ENCODE assay signal across 19 cellular contexts in genomic region chr6:75933387-75933975, GRCh38.
DNase-seq lines count a peak whose midpoint lies in the region; ATAC-seq, FAIRE-seq and TF ChIP-seq lines count a peak whose summit lies in the region.
"Had no signal": no experiment of that assay in that cellular context is flagged by ENCODE, and none has a peak within 500 bp of the region (broad histone marks: within the 10 kb centered on the region; RNA-seq: fewer than 3 reads in every experiment).

No MANE protein-coding gene starts in this region.

- DNase-seq in SK-N-SH, result no peak
- peak; percentile 78 for DNase-seq in NCI-H146 (lab: John Stamatoyannopoulos, UW)
- DNase-seq in K562 (ENCODE audit: extremely low read depth in 1 of 4, low spot score in 3 of 4), result no peak
- DNase-seq in NK-92 treated with Interleukin-12 subunit alpha and Interleukin-12 subunit beta, amount 100 ng/mL, for 24 hours (lab: John Stamatoyannopoulos, UW), result no peak
- DNase-seq in NCI-H82 (lab: John Stamatoyannopoulos, UW), result no peak
- no peak for DNase-seq in NCI-H187 treated with DMSO at 0.1 percent for 48 hours (lab: John Stamatoyannopoulos, UW)
- DNase-seq: ACHN; CD4-positive, alpha-beta T cell; DND-41; GF-D8; NCI-H1930; NCI-H524; Peyer's patch; SIG-M5 had no signal

- TF ChIP-seq POLR2A in K562 (conservative IDR thresholded peaks at IDR 0.05), result no peak

- H3K9me3 ChIP-seq in SK-N-SH (no peaks in the 10 kb centered on the region), K562 (replicated peaks; ENCODE audit: control insufficient read depth, insufficient read depth, low read depth, low read length) (no peaks in the 10 kb centered on the region)
- H3K9me3 ChIP-seq: Peyer's patch had no signal

- H3K9me3 Mint-ChIP-seq in nephron, result no peaks in the 10 kb centered on the region
- H3K9me3 Mint-ChIP-seq: CD4-positive, alpha-beta T cell had no signal

- no peak overlapping the region for H2AFZ ChIP-seq in SK-N-SH (ENCODE audit: low read depth)
- no peak overlapping the region for H2AFZ ChIP-seq in K562 (ENCODE audit: low read depth, low read length)

- in situ Hi-C loops in K562 (cut with MboI), result loop anchor here (25.0 kb wide), 1 partner anchor 1529 kb away; the partner anchor contains the start of gene HTR1B

- no peak for FAIRE-seq in K562 (lab: Jason Lieb, UNC)
- FAIRE-seq: GM19239 had no signal

- 73% methylated on average over 5 of the region's 7 CpGs for WGBS in SK-N-SH (ENCODE audit: low lambda C conversion rate)
- 20% methylated on average over 7 of the region's 7 CpGs for WGBS in K562 (ENCODE audit: insufficient coverage, low coverage, missing lambda C conversion rate)

- peaks cover 22% of the 10 kb centered on the region for H3K4me1 Mint-ChIP-seq in nephron

- no peak overlapping the region for H3K27ac Mint-ChIP-seq in nephron
- H3K27ac Mint-ChIP-seq: B cell; CD4-positive, alpha-beta T cell had no signal

- H3K9me1 ChIP-seq in K562 (ENCODE audit: control insufficient read depth, insufficient read depth, low read length), result no peaks in the 10 kb centered on the region

- H3K36me3 ChIP-seq in SK-N-SH (replicated peaks in 1 of 2; ENCODE audit: control insufficient read depth in 1 of 2, insufficient read depth in 2 of 2, low read length in 1 of 2) (no peaks in the 10 kb centered on the region), K562 (ENCODE audit: control insufficient read depth, insufficient read depth, low read length) (no peaks in the 10 kb centered on the region)
- H3K36me3 ChIP-seq: Peyer's patch had no signal

- no peaks in the 10 kb centered on the region for H3K9me2 ChIP-seq in SK-N-SH

- TF ChIP-seq EP300 in SK-N-SH (IDR thresholded peaks at IDR 0.05; ENCODE audit: borderline replicate concordance in 1 of 2, low read depth in 1 of 2, low read length in 1 of 2), result no peak
- TF ChIP-seq EP300 in K562 (IDR thresholded peaks at IDR 0.05; ENCODE audit: low read length), result no peak

- H3K36me3 Mint-ChIP-seq in nephron (ENCODE audit: low read depth), result no peaks in the 10 kb centered on the region

- no peak for TF ChIP-seq RAD21 in SK-N-SH (IDR thresholded peaks at IDR 0.05; ENCODE audit: low read length)
- no peak for TF ChIP-seq RAD21 in K562 (CRISPR knock-in tag; conservative IDR thresholded peaks at IDR 0.05 in 1 of 2, IDR thresholded peaks at IDR 0.05 in 1 of 2)

- no peak for ATAC-seq in SK-N-SH treated with all-trans-retinoic acid at 6 μM for 48 hours
- ATAC-seq in K562, result no peak
- ATAC-seq: HCT116 had no signal

- H3F3A ChIP-seq in SK-N-SH (replicated peaks; ENCODE audit: insufficient read depth), result no peaks in the 10 kb centered on the region

- BruUV-seq in K562 (replicated peaks; lab: Mats Ljungman, UMichigan), result no TSS peak

- POLR2A ChIA-PET in SK-N-SH (lab: Yijun Ruan, JAX) (no interaction called here), K562 (lab: Yijun Ruan, JAX) (no interaction called here)

- H3K4me3 ChIP-seq in SK-N-SH (ENCODE audit: low read depth in 2 of 2, low read length in 1 of 2) (no peak overlapping the region), K562 (no peak overlapping the region)
- H3K4me3 ChIP-seq: Peyer's patch had no signal

- intact Hi-C loops in K562 (cut with micrococcal nuclease), result loop anchor here (10.0 kb wide), 2 partner anchors 79 to 931 kb away; no protein-coding TSS in a partner anchor

- H3K4me1 ChIP-seq in SK-N-SH (ENCODE audit: control insufficient read depth in 1 of 2, insufficient read depth in 2 of 2, low read depth in 1 of 2, low read length in 1 of 2) (peaks cover 0 to 9% of the 10 kb centered on the region in 2 experiments; a peak in 1 of 4 replicates), K562 (replicated peaks in 1 of 2; ENCODE audit: control insufficient read depth in 2 of 2, insufficient read depth in 2 of 2, low read length in 2 of 2) (peaks cover 0 to 6% of the 10 kb centered on the region in 2 experiments; a peak in 2 of 5 replicates)

- no peaks in the 10 kb centered on the region for H4K20me1 ChIP-seq in SK-N-SH (ENCODE audit: insufficient read depth)
- H4K20me1 ChIP-seq in K562 (replicated peaks; ENCODE audit: control insufficient read depth, insufficient read depth, low read length), result no peaks in the 10 kb centered on the region

- H3K4me3 Mint-ChIP-seq in nephron, result peak overlapping the region in 2 of 3 experiments; percentile 13 to 28
- H3K4me3 Mint-ChIP-seq: B cell; CD4-positive, alpha-beta T cell had no signal

- H3K4me2 ChIP-seq in SK-N-SH, result no peak overlapping the region
- H3K4me2 ChIP-seq in K562 (ENCODE audit: insufficient read depth, low read length), result no peak overlapping the region

- CTCF ChIA-PET in SK-N-SH (lab: Yijun Ruan, JAX) (interaction anchor here (0.7 to 4.3 kb wide), 17 partner anchors 8 to 1524 kb away, joined by 3 to 29 read pairs (median 4); no protein-coding TSS in a partner anchor), K562 (lab: Yijun Ruan, JAX; ENCODE audit: low intra/inter-chr PET ratio) (no interaction called here)

- TF ChIP-seq CTCF in SK-N-SH (IDR thresholded peaks at IDR 0.05) (no peak), K562 (IDR thresholded peaks at IDR 0.05 in 2 of 3, conservative IDR thresholded peaks at IDR 0.05 in 1 of 3; ENCODE audit: insufficient read depth in 2 of 3, low read depth in 1 of 3, low read length in 3 of 3) (no peak), nephron (IDR thresholded peaks at IDR 0.05; ENCODE audit: unreplicated experiment in 3 of 3) (no peak)

- no peak overlapping the region for H3K27ac ChIP-seq in SK-N-SH (ENCODE audit: low read depth in 2 of 2, low read length in 1 of 2)
- no peak overlapping the region for H3K27ac ChIP-seq in K562 (ENCODE audit: extremely low read depth, low read depth, low read length)
- H3K27ac ChIP-seq: Peyer's patch had no signal

- peaks cover 10% of the 10 kb centered on the region for H3K27me3 Mint-ChIP-seq in nephron (ENCODE audit: low read depth)

- H3K27me3 ChIP-seq in SK-N-SH (ENCODE audit: insufficient read depth), result no peaks in the 10 kb centered on the region
- no peaks in the 10 kb centered on the region for H3K27me3 ChIP-seq in K562 (ENCODE audit: control insufficient read depth in 2 of 2, insufficient read depth in 2 of 2, low read length in 2 of 2)
- H3K27me3 ChIP-seq: Peyer's patch had no signal

- H3K9ac ChIP-seq in SK-N-SH (no peak overlapping the region), K562 (ENCODE audit: insufficient read depth in 1 of 2, low read depth in 2 of 2, low read length in 2 of 2) (no peak overlapping the region)

- no peaks in the 10 kb centered on the region for H3K79me2 ChIP-seq in SK-N-SH (ENCODE audit: insufficient read depth)
- no peaks in the 10 kb centered on the region for H3K79me2 ChIP-seq in K562 (ENCODE audit: control insufficient read depth, insufficient read depth, low read length)

TF ChIP-seq in SK-N-SH, 30 proteins besides CTCF, POLR2A, EP300 and RAD21:
- TF ChIP-seq GATA2 (CRISPR knock-in tag; IDR thresholded peaks at IDR 0.05), result no peak
- TF ChIP-seq NFIC (IDR thresholded peaks at IDR 0.05; ENCODE audit: borderline replicate concordance), result 0 out of 2 replicates have a peak, but pooled peaks have one; percentile 5
TF ChIP-seq in SK-N-SH: peak in this region for 1.

TF ChIP-seq in SK-N-SH treated with all-trans-retinoic acid at 6 μM for 48 hours, 23 proteins besides CTCF, POLR2A, EP300 and RAD21 (continues in another document):
- TF ChIP-seq SNAI2 (CRISPR knock-in tag; IDR thresholded peaks at IDR 0.05) (no peak), ZC3H10 (CRISPR knock-in tag; IDR thresholded peaks at IDR 0.05) (no peak), OSR1 (CRISPR knock-in tag; IDR thresholded peaks at IDR 0.05) (no peak), POU6F1 (CRISPR knock-in tag; IDR thresholded peaks at IDR 0.05; ENCODE audit: borderline replicate concordance, low read depth) (no peak), ARNTL (CRISPR knock-in tag; IDR thresholded peaks at IDR 0.05; ENCODE audit: borderline replicate concordance, low read depth) (no peak)

TF ChIP-seq in K562, 482 proteins besides CTCF, POLR2A, EP300 and RAD21 (continues in another document):
- TF ChIP-seq E2F4 (CRISPR knock-in tag; IDR thresholded peaks at IDR 0.05; ENCODE audit: low read depth), result no peak
- TF ChIP-seq HNRNPLL (IDR thresholded peaks at IDR 0.05; ENCODE audit: low read depth, low read length, poor library complexity, severe bottlenecking), result no peak
- TF ChIP-seq JUNB (CRISPR knock-in tag; conservative IDR thresholded peaks at IDR 0.05), result no peak
- TF ChIP-seq PCBP1 (IDR thresholded peaks at IDR 0.05; ENCODE audit: low read depth, low read length, poor library complexity, severe bottlenecking), result no peak
- no peak for TF ChIP-seq PRPF4 (IDR thresholded peaks at IDR 0.05; ENCODE audit: insufficient read depth, low read depth, low read length, poor library complexity, severe bottlenecking)
- TF ChIP-seq NFIC (IDR thresholded peaks at IDR 0.05), result peak; percentile 91
- no peak for TF ChIP-seq NFYB (IDR thresholded peaks at IDR 0.05; ENCODE audit: extremely low read depth, insufficient read length)
- no peak for TF ChIP-seq FOS (IDR thresholded peaks at IDR 0.05; ENCODE audit: extremely low read depth, insufficient read length)
- no peak for TF ChIP-seq MLLT1 (IDR thresholded peaks at IDR 0.05)
- TF ChIP-seq ZSCAN29 (IDR thresholded peaks at IDR 0.05), result no peak

Comparison
In these comparisons a context has a peak if more than half of its experiments do, and no peak if none do; other contexts are left out.
1. Of the 27 proteins assayed by ChIP-seq in both K562 and SK-N-SH: peak only in K562: none; only in SK-N-SH: none; in both: NFIC; in neither: 26.